In genomic region chr3:134357261-134357913, GRCh38 we compare ENCODE assay signal across 12 cellular contexts. TPM values are rescaled to one million over a fixed set of nuclear protein-coding genes. Genes with fewer than 3 reads are reported as not detected.
A peak's percentile ranks its signal among the peaks of the same experiment; 100 is the strongest.
DNase-seq lines count a peak whose midpoint lies in the region; ATAC-seq, FAIRE-seq and TF ChIP-seq lines count a peak whose summit lies in the region.
"Had no signal": no experiment of that assay in that cellular context is flagged by ENCODE, and none has a peak within 500 bp of the region (broad histone marks: within the 10 kb centered on the region; RNA-seq: fewer than 3 reads in every experiment).

No MANE protein-coding gene starts in this region.

- H3K27ac ChIP-seq in HepG2 (ENCODE audit: extremely low read length, insufficient read depth, low read length), result peak overlapping the region; percentile 56
- H3K27ac ChIP-seq in smooth muscle cell (ENCODE audit: low read depth), result peak overlapping the region; percentile 88

- TF ChIP-seq CTCF in MCF 10A (IDR thresholded peaks at IDR 0.05; ENCODE audit: unreplicated experiment), result no peak
- no peak for TF ChIP-seq CTCF in HepG2 (CRISPR knock-in tag; IDR thresholded peaks at IDR 0.05)
- TF ChIP-seq CTCF in smooth muscle cell (IDR thresholded peaks at IDR 0.05; ENCODE audit: borderline replicate concordance, insufficient read depth, poor library complexity, severe bottlenecking), result no peak

- TF ChIP-seq RAD21 in HepG2 (CRISPR knock-in tag; IDR thresholded peaks at IDR 0.05), result no peak

- H3K9me3 ChIP-seq in HepG2 (ENCODE audit: low read length) (no peaks in the 10 kb centered on the region), smooth muscle cell (replicated peaks; ENCODE audit: low read depth) (no peaks in the 10 kb centered on the region)
- H3K9me3 ChIP-seq: right lobe of liver had no signal

- intact Hi-C loops in MCF 10A (cut with micrococcal nuclease), result no loop called here
- intact Hi-C loops in HepG2 (cut with micrococcal nuclease; ENCODE audit: unreplicated experiment), result no loop called here

- no peak for TF ChIP-seq POLR2A in HepG2 (IDR thresholded peaks at IDR 0.05; ENCODE audit: insufficient read depth in 1 of 2, low read depth in 2 of 2, low read length in 2 of 2)

- FAIRE-seq in HTR-8/SVneo (lab: Jason Lieb, UNC) (peak; percentile 67), HepG2 (lab: Jason Lieb, UNC) (no peak)
- FAIRE-seq: colon had no signal

- H3K27ac Mint-ChIP-seq in MCF 10A (ENCODE audit: low read depth, unreplicated experiment), result peak overlapping the region; percentile 27
- H3K27ac Mint-ChIP-seq: CD4-positive, alpha-beta memory T cell; stimulated activated naive CD8-positive, alpha-beta T cell treated with anti-CD3 and anti-CD28 coated beads, Interleukin-15, Interleukin-2, amounts not matched to agents 100 ng/mL and 50 ng/mL, for 24 hours had no signal

- BruUV-seq in MCF 10A (replicated peaks; lab: Mats Ljungman, UMichigan), result no TSS peak
- no TSS peak for BruUV-seq in HepG2 (replicated peaks; lab: Mats Ljungman, UMichigan)

- H3K36me3 Mint-ChIP-seq in MCF 10A (ENCODE audit: insufficient read depth, unreplicated experiment), result peaks cover 98% of the 10 kb centered on the region
- H3K36me3 Mint-ChIP-seq: CD4-positive, alpha-beta memory T cell had no signal

- no peaks in the 10 kb centered on the region for H3K79me2 ChIP-seq in HepG2 (ENCODE audit: insufficient read depth, low read length)
- H3K79me2 ChIP-seq in smooth muscle cell (ENCODE audit: low read depth), result peaks cover 15% of the 10 kb centered on the region

- POLR2A ChIA-PET in MCF 10A (lab: Yijun Ruan, JAX), result interaction anchor here (0.6 to 9.7 kb wide), 7 partner anchors 16 to 128 kb away, joined by 3 to 95 read pairs (median 6); partner anchors contain the start of genes AMOTL2, ANAPC13 and CEP63
- POLR2A ChIA-PET in HepG2 (lab: Yijun Ruan, JAX), result interaction anchor here (0.8 to 14.6 kb wide), 5 partner anchors 10 to 116 kb away, joined by 3 to 140 read pairs (median 7); partner anchors contain the start of gene AMOTL2

- whole genome bisulfite sequencing in HepG2 (ENCODE audit: low lambda C conversion rate), result 73% methylated on average over 10 of the region's 10 CpGs
- 40% methylated on average over 10 of the region's 10 CpGs for WGBS in smooth muscle cell (ENCODE audit: low lambda C conversion rate)

- H3K9me3 Mint-ChIP-seq in MCF 10A (ENCODE audit: unreplicated experiment), result no peaks in the 10 kb centered on the region
- H3K9me3 Mint-ChIP-seq: CD4-positive, alpha-beta memory T cell; stimulated activated naive CD8-positive, alpha-beta T cell treated with anti-CD3 and anti-CD28 coated beads, Interleukin-15, Interleukin-2, amounts not matched to agents 100 ng/mL and 50 ng/mL, for 24 hours had no signal

- peak overlapping the region; percentile 12 for H3K4me3 Mint-ChIP-seq in MCF 10A (ENCODE audit: unreplicated experiment)
- H3K4me3 Mint-ChIP-seq: CD4-positive, alpha-beta memory T cell; stimulated activated naive CD8-positive, alpha-beta T cell treated with anti-CD3 and anti-CD28 coated beads, Interleukin-15, Interleukin-2, amounts not matched to agents 100 ng/mL and 50 ng/mL, for 24 hours had no signal

- no peaks in the 10 kb centered on the region for H3K27me3 Mint-ChIP-seq in MCF 10A (ENCODE audit: insufficient read depth, unreplicated experiment)
- H3K27me3 Mint-ChIP-seq: CD4-positive, alpha-beta memory T cell had no signal

- H3F3A ChIP-seq in smooth muscle cell (ENCODE audit: low read depth), result peaks cover 38% of the 10 kb centered on the region

- peaks cover 72% of the 10 kb centered on the region for H3K4me1 ChIP-seq in HepG2 (ENCODE audit: insufficient read depth, low read length)
- peaks cover 27% of the 10 kb centered on the region for H3K4me1 ChIP-seq in smooth muscle cell (ENCODE audit: low read depth)

- no peaks in the 10 kb centered on the region for H3K27me3 ChIP-seq in HepG2 (ENCODE audit: control insufficient read depth in 1 of 2, insufficient read depth in 2 of 2, low read length in 2 of 2)
- no peaks in the 10 kb centered on the region for H3K27me3 ChIP-seq in smooth muscle cell (ENCODE audit: low read depth)
- H3K27me3 ChIP-seq: right lobe of liver had no signal

- H2AFZ ChIP-seq in HepG2 (ENCODE audit: low read length) (no peak overlapping the region), smooth muscle cell (ENCODE audit: low read depth) (no peak overlapping the region)

- peaks cover 43% of the 10 kb centered on the region for H3K4me1 Mint-ChIP-seq in MCF 10A (ENCODE audit: insufficient read depth, unreplicated experiment)
- H3K4me1 Mint-ChIP-seq: CD4-positive, alpha-beta memory T cell had no signal

- no peak for DNase-seq in HTR-8/SVneo (ENCODE audit: insufficient read length, low spot score)
- no peak for DNase-seq in MCF 10A (ENCODE audit: unreplicated experiment)
- DNase-seq in HepG2 (ENCODE audit: low spot score), result no peak
- no peak for DNase-seq in smooth muscle cell (lab: John Stamatoyannopoulos, UW; ENCODE audit: unreplicated experiment)
- DNase-seq: CD4-positive, alpha-beta memory T cell had no signal

- CTCF ChIA-PET in MCF 10A (lab: Yijun Ruan, JAX) (interaction anchor here (0.6 to 30.1 kb wide), 9 partner anchors 14 to 424 kb away, joined by 3 to 449 read pairs (median 5); partner anchors contain the start of genes ANAPC13 and CEP63), HepG2 (lab: Yijun Ruan, JAX; ENCODE audit: low intra/inter-chr PET ratio, low total read pairs) (interaction anchor here (1.3 kb wide), 1 partner anchor 45 kb away, joined by 3 read pairs; no protein-coding TSS in a partner anchor)

- H3K4me3 ChIP-seq in HepG2 (replicated peaks in 1 of 3; ENCODE audit: insufficient read depth in 1 of 3, low read depth in 2 of 3, low read length in 3 of 3) (no peak overlapping the region), smooth muscle cell (no peak overlapping the region)
- H3K4me3 ChIP-seq: right lobe of liver had no signal

- in situ Hi-C loops in HepG2 (cut with HindIII; ENCODE audit: extremely low pct_ligation_motif_present, low pct_unique_long_range_greater_than_20kb), result no loop called here

- TF ChIP-seq EP300 in HepG2 (IDR thresholded peaks at IDR 0.05; ENCODE audit: low read depth in 2 of 2, low read length in 2 of 2) (no peak), HepG2 (CRISPR knock-in tag; IDR thresholded peaks at IDR 0.05; ENCODE audit: borderline replicate concordance) (no peak)

- H3K9ac ChIP-seq in HepG2 (ENCODE audit: insufficient read depth, low read depth, low read length) (peak overlapping the region; percentile 12; the same call in 1 of the 2 replicates), smooth muscle cell (ENCODE audit: low read depth) (peak overlapping the region; percentile 51)

- H3K4me2 ChIP-seq in HepG2 (ENCODE audit: low read depth, low read length) (peak overlapping the region; percentile 23), smooth muscle cell (peak overlapping the region; percentile 73)

- H3K36me3 ChIP-seq in HepG2 (replicated peaks in 1 of 2; ENCODE audit: control insufficient read depth in 1 of 2, insufficient read depth in 2 of 2, low read length in 2 of 2), result peaks cover 40 to 57% of the 10 kb centered on the region in 2 experiments
- H3K36me3 ChIP-seq in smooth muscle cell (ENCODE audit: low read depth), result no peaks in the 10 kb centered on the region

- H4K20me1 ChIP-seq in HepG2 (ENCODE audit: insufficient read depth, low read length), result peaks cover 9% of the 10 kb centered on the region; the same call in 1 of the 2 replicates
- H4K20me1 ChIP-seq in smooth muscle cell (ENCODE audit: low read depth), result peaks cover 36% of the 10 kb centered on the region

- ATAC-seq in HepG2, result peak; percentile 7
- no peak for ATAC-seq in HG03442 (IDR thresholded peaks at IDR 0.05; ENCODE audit: unreplicated experiment)
- ATAC-seq in GM21528 (IDR thresholded peaks at IDR 0.05; ENCODE audit: low FRiP score, unreplicated experiment), result no peak
- no peak for ATAC-seq in HG03439 (IDR thresholded peaks at IDR 0.05; ENCODE audit: unreplicated experiment)
- no peak for ATAC-seq in HG03175 (IDR thresholded peaks at IDR 0.05; ENCODE audit: unreplicated experiment)
- ATAC-seq: right lobe of liver had no signal

TF ChIP-seq in HepG2, 621 proteins besides CTCF, POLR2A, EP300 and RAD21 (continues in another document):
- no peak for TF ChIP-seq TEF (CRISPR knock-in tag; IDR thresholded peaks at IDR 0.05)

RNA-seq across cellular contexts. Expression of gene AMOTL2, which starts 16.9 kb away (rescaled TPM):
- total RNA-seq in MCF 10A (2022) (92.6 and 137 TPM in 2 replicates), HepG2 (2016; rRNA removed; fragmentation: Illumina TruSeq; extraction: Trizol) (11.5 and 17.3 TPM in 2 replicates), smooth muscle cell (103 and 114 TPM in 2 replicates)
- 1.3 and 1.8 TPM in 2 replicates for total RNA-seq in HepG2 (2016; cell fraction: cytosol; rRNA removed; fragmentation: Illumina TruSeq; extraction: Trizol; ENCODE audit: low read depth)
- total RNA-seq in HepG2 (2016; cell fraction: insoluble cytoplasmic fraction; rRNA removed; fragmentation: Illumina TruSeq; extraction: Trizol), result 10.0 and 18.3 TPM in 2 replicates
- 5.3 and 5.6 TPM in 2 replicates for total RNA-seq in HepG2 (2016; cell fraction: membrane; rRNA removed; fragmentation: Illumina TruSeq; extraction: Trizol)
- total RNA-seq in HepG2 (2016; cell fraction: nucleus; rRNA removed; fragmentation: Illumina TruSeq; extraction: Trizol), result 25.6 and 30.4 TPM in 2 replicates
- polyA plus RNA-seq in HepG2 (2011; rRNA removed) (14.0 and 18.5 TPM in 2 replicates), smooth muscle cell (92.1 and 109 TPM in 2 replicates)
- polyA plus RNA-seq in HepG2 (2011; cell fraction: cytosol; rRNA removed), result 7.7 and 10.7 TPM in 2 replicates
- polyA plus RNA-seq in HepG2 (2011; cell fraction: nucleus; rRNA removed), result 39.3 and 76.1 TPM in 2 replicates
- 5.4 and 7.4 TPM in 2 replicates for polyA plus RNA-seq in HepG2 (2012)
- 0.38 and 0.55 TPM in 2 replicates for polyA plus RNA-seq in HepG2 (2016; cell fraction: cytosol; fragmentation: Illumina TruSeq; extraction: Trizol; ENCODE audit: low read depth)
- 8.6 and 12.7 TPM in 2 replicates for polyA plus RNA-seq in HepG2 (2016; cell fraction: insoluble cytoplasmic fraction; fragmentation: Illumina TruSeq; extraction: Trizol; ENCODE audit: low read depth)
- 1.5 and 1.7 TPM in 2 replicates for polyA plus RNA-seq in HepG2 (2016; cell fraction: membrane; fragmentation: Illumina TruSeq; extraction: Trizol; ENCODE audit: low read depth)
- 19.3 and 21.2 TPM in 2 replicates for polyA plus RNA-seq in HepG2 (2016; cell fraction: nucleus; fragmentation: Illumina TruSeq; extraction: Trizol; ENCODE audit: insufficient read depth, low read depth)
- 47.5 and 50.2 TPM in 2 replicates for polyA minus RNA-seq in HepG2 (2011; rRNA and poly(A)+ RNA removed; ENCODE audit: low replicate concordance)
- polyA minus RNA-seq in HepG2 (2011; cell fraction: cytosol; rRNA and poly(A)+ RNA removed), result 12.3 and 13.8 TPM in 2 replicates
- 44.1 and 53.9 TPM in 2 replicates for polyA minus RNA-seq in HepG2 (2011; cell fraction: nucleus; rRNA and poly(A)+ RNA removed)
